Comparison of ENCODE assay signal across 14 cellular contexts in the genomic region with DNA sequence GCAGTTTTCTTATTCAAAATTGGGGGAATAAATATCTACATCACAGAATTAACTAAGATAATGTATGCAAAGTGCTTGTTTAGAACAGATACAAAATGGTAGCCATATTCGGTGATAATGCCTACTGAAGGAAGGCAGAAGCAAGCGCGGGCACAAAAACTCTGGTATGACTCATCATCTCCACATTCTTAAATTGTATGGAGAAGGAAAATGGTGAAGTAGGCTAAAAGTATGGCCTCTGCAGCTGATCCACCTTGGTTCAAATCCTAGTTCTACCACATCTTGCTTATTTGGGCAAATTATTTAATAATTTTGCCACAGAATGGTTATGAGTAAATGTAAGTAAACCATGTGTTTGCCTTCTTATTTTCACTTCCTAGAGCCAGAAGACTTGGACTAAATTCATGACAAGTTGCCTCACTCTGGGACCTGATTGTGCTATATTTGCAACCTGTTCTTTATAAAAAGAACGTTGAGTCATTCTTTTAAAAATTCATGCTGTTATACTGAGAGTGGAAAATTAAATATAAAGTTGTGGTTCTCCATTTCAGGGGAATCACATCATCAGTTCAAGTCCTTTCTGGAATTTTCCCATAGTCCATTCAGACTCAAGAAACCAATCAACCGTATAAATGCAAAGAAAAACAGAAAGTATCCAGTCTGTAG. TPM values are rescaled to one million over a fixed set of nuclear protein-coding genes. Genes with fewer than 3 reads are reported as not detected.
DNase-seq lines count a peak whose midpoint lies in the region; ATAC-seq and TF ChIP-seq lines count a peak whose summit lies in the region.
"Had no signal": no experiment of that assay in that cellular context is flagged by ENCODE, and none has a peak within 500 bp of the region (broad histone marks: within the 10 kb centered on the region; RNA-seq: fewer than 3 reads in every experiment).

No MANE protein-coding gene starts in this region.

- CTCF ChIA-PET in HCT116 (lab: Charles Lee), result interaction anchor here (0.8 kb wide), 1 partner anchor 10 kb away, joined by 3 read pairs; no protein-coding TSS in a partner anchor
- CTCF ChIA-PET in activated CD8-positive, alpha-beta T cell treated with anti-CD3 and anti-CD28 coated beads for 36 hours (lab: Charles Lee), result interaction anchor here (1.1 kb wide), 1 partner anchor 382 kb away, joined by 3 read pairs; no protein-coding TSS in a partner anchor

- peak; percentile 60 for DNase-seq in A172 (ENCODE audit: low spot score)
- no peak for DNase-seq in HCT116 (ENCODE audit: low read depth, low spot score)
- no peak for DNase-seq in ascending aorta (ENCODE audit: low spot score in 2 of 2)
- DNase-seq in foreskin keratinocyte, result peak in 1 of 2 donors; percentile 48
- DNase-seq in activated CD8-positive, alpha-beta T cell treated with anti-CD3 and anti-CD28 coated beads for 36 hours, result no peak
- no peak for DNase-seq in NCI-H2029 treated with DMSO at 0.1 percent for 48 hours (lab: John Stamatoyannopoulos, UW)
- no peak for DNase-seq in NCI-H146 treated with DMSO at 0.1 percent for 48 hours (lab: John Stamatoyannopoulos, UW; ENCODE audit: unreplicated experiment)
- DNase-seq: erythroblast, immature natural killer cell, natural killer cell, NCI-H446 treated with DMSO at 0.1 percent for 48 hours, right lobe of liver, transverse colon had no signal

- TF ChIP-seq RAD21 in HCT116 (IDR thresholded peaks at IDR 0.05; ENCODE audit: low read depth), result no peak

- TF ChIP-seq POLR2A in HCT116 (IDR thresholded peaks at IDR 0.05; ENCODE audit: borderline replicate concordance, extremely low read depth, insufficient read depth, insufficient read length), result no peak

- no TSS peak for BruUV-seq in HCT116 (replicated peaks; lab: Mats Ljungman, UMichigan)

- H3K27ac ChIP-seq in HCT116 (ENCODE audit: low read depth, low read length) (no peak overlapping the region), ascending aorta (peak overlapping the region; percentile 81 to 86), foreskin keratinocyte (peak overlapping the region; percentile 5)
- H3K27ac ChIP-seq: right lobe of liver, transverse colon had no signal

- no peaks in the 10 kb centered on the region for H3K9me3 Mint-ChIP-seq in activated CD8-positive, alpha-beta T cell treated with anti-CD3 and anti-CD28 coated beads for 36 hours
- H3K9me3 Mint-ChIP-seq: immature natural killer cell, natural killer cell had no signal

- H4K20me1 ChIP-seq in HCT116 (ENCODE audit: insufficient read depth), result no peaks in the 10 kb centered on the region

- intact Hi-C loops in HCT116 (cut with micrococcal nuclease) (loop anchor here (1.0 to 10.0 kb wide), 3 partner anchors 15 to 470 kb away; a partner anchor contains a TSS), ascending aorta (cut with DNase I) (loop anchor here (1.0 to 2.0 kb wide), 3 partner anchors 49 to 237 kb away; no protein-coding TSS in a partner anchor)
- intact Hi-C loops in activated CD8-positive, alpha-beta T cell treated with anti-CD3 and anti-CD28 coated beads for 36 hours (cut with micrococcal nuclease), result no loop called here

- POLR2A ChIA-PET in HCT116 (lab: Charles Lee), result no interaction called here
- POLR2A ChIA-PET in activated CD8-positive, alpha-beta T cell treated with anti-CD3 and anti-CD28 coated beads for 36 hours (lab: Charles Lee), result no interaction called here

- no peaks in the 10 kb centered on the region for H3K36me3 ChIP-seq in HCT116 (ENCODE audit: control insufficient read depth in 1 of 2, insufficient read depth in 2 of 2, low read length in 2 of 2)
- no peaks in the 10 kb centered on the region for H3K36me3 ChIP-seq in ascending aorta
- H3K36me3 ChIP-seq: right lobe of liver, transverse colon had no signal

- H3K79me2 ChIP-seq in HCT116 (ENCODE audit: insufficient read depth, low read length), result no peaks in the 10 kb centered on the region

- H3K4me3 ChIP-seq in HCT116 (replicated peaks in 1 of 2; ENCODE audit: low read depth in 1 of 2, low read length in 2 of 2) (no peak overlapping the region), ascending aorta (peak overlapping the region; percentile 24 to 39)
- H3K4me3 ChIP-seq: right lobe of liver, transverse colon had no signal

- TF ChIP-seq CTCF in HCT116 (IDR thresholded peaks at IDR 0.05 in 2 of 3, conservative IDR thresholded peaks at IDR 0.05 in 1 of 3; ENCODE audit: borderline replicate concordance in 1 of 3, insufficient read depth in 1 of 3, low read depth in 2 of 3, low read length in 2 of 3), result no peak
- no peak for TF ChIP-seq CTCF in ascending aorta (IDR thresholded peaks at IDR 0.05)
- no peak for TF ChIP-seq CTCF in foreskin keratinocyte (conservative IDR thresholded peaks at IDR 0.05)
- TF ChIP-seq CTCF in activated CD8-positive, alpha-beta T cell treated with anti-CD3 and anti-CD28 coated beads for 36 hours (IDR thresholded peaks at IDR 0.05), result no peak

- no peak overlapping the region for H3K4me3 Mint-ChIP-seq in activated CD8-positive, alpha-beta T cell treated with anti-CD3 and anti-CD28 coated beads for 36 hours
- H3K4me3 Mint-ChIP-seq: immature natural killer cell, natural killer cell had no signal

- H2AFZ ChIP-seq in HCT116 (ENCODE audit: low read depth, low read length, poor library complexity, severe bottlenecking), result peak overlapping the region; percentile 87

- H3K4me1 ChIP-seq in HCT116 (ENCODE audit: control insufficient read depth in 1 of 2, insufficient read depth in 2 of 2, low read length in 2 of 2) (peaks cover 0 to 20% of the 10 kb centered on the region in 2 experiments; a peak in 2 of 4 replicates), ascending aorta (peaks cover 4 to 17% of the 10 kb centered on the region in 2 donors), foreskin keratinocyte (peaks cover 29% of the 10 kb centered on the region)
- H3K4me1 ChIP-seq: right lobe of liver, transverse colon had no signal

- no peak overlapping the region for H3K27ac Mint-ChIP-seq in activated CD8-positive, alpha-beta T cell treated with anti-CD3 and anti-CD28 coated beads for 36 hours
- H3K27ac Mint-ChIP-seq: immature natural killer cell, natural killer cell had no signal

- no peaks in the 10 kb centered on the region for H3K9me2 ChIP-seq in HCT116 (ENCODE audit: insufficient read depth)

- H3K9ac ChIP-seq in HCT116 (ENCODE audit: low read length), result no peak overlapping the region

- RAD21 ChIA-PET in HCT116 (lab: Charles Lee; ENCODE audit: low non-redundant PET in 1 of 2, low total read pairs in 2 of 2, uncharacterized antibody in 2 of 2, unreplicated experiment in 2 of 2), result no interaction called here

- H3K9me3 ChIP-seq in HCT116 (ENCODE audit: control insufficient read depth in 1 of 2, insufficient read depth in 1 of 2, low read depth in 1 of 2, low read length in 2 of 2) (no peaks in the 10 kb centered on the region), ascending aorta (no peaks in the 10 kb centered on the region)
- H3K9me3 ChIP-seq: right lobe of liver, transverse colon had no signal

- H3K27me3 ChIP-seq in HCT116 (ENCODE audit: insufficient read depth, low read length) (no peaks in the 10 kb centered on the region), ascending aorta (no peaks in the 10 kb centered on the region), foreskin keratinocyte (no peaks in the 10 kb centered on the region)
- H3K27me3 ChIP-seq: right lobe of liver had no signal

- H3K4me2 ChIP-seq in HCT116 (ENCODE audit: low read length), result peak overlapping the region; percentile 52

- H3K36me3 Mint-ChIP-seq in activated CD8-positive, alpha-beta T cell treated with anti-CD3 and anti-CD28 coated beads for 36 hours (ENCODE audit: low read depth), result no peaks in the 10 kb centered on the region
- H3K36me3 Mint-ChIP-seq: immature natural killer cell, natural killer cell had no signal

- ATAC-seq in HCT116, result no peak
- ATAC-seq in foreskin keratinocyte, result no peak
- no peak for ATAC-seq in activated CD8-positive, alpha-beta T cell treated with anti-CD3 and anti-CD28 coated beads for 36 hours
- no peak for ATAC-seq in HG03439 (IDR thresholded peaks at IDR 0.05; ENCODE audit: unreplicated experiment)
- ATAC-seq: natural killer cell, right lobe of liver had no signal

- no peaks in the 10 kb centered on the region for H3K4me1 Mint-ChIP-seq in activated CD8-positive, alpha-beta T cell treated with anti-CD3 and anti-CD28 coated beads for 36 hours (ENCODE audit: low read depth)
- H3K4me1 Mint-ChIP-seq: immature natural killer cell, natural killer cell had no signal

- peaks cover 3% of the 10 kb centered on the region for H3K27me3 Mint-ChIP-seq in activated CD8-positive, alpha-beta T cell treated with anti-CD3 and anti-CD28 coated beads for 36 hours

TF ChIP-seq in HCT116, 20 proteins besides CTCF, POLR2A, EP300 and RAD21 (continues in another document):
- no peak for TF ChIP-seq ZFX (IDR thresholded peaks at IDR 0.05)
- TF ChIP-seq EGR1 (IDR thresholded peaks at IDR 0.05; ENCODE audit: low read depth), result no peak
- no peak for TF ChIP-seq CEBPB (IDR thresholded peaks at IDR 0.05; ENCODE audit: low read depth)
- TF ChIP-seq TCF7L2 (IDR thresholded peaks at IDR 0.05; ENCODE audit: borderline replicate concordance, extremely low read depth, insufficient read depth, insufficient read length), result no peak
- TF ChIP-seq SRF (IDR thresholded peaks at IDR 0.05; ENCODE audit: low read depth), result no peak
- TF ChIP-seq FOSL1 (IDR thresholded peaks at IDR 0.05; ENCODE audit: low read depth), result no peak
- TF ChIP-seq SIN3A (IDR thresholded peaks at IDR 0.05; ENCODE audit: low read depth), result no peak
- no peak for TF ChIP-seq CBX3 (IDR thresholded peaks at IDR 0.05; ENCODE audit: low read depth)

RNA-seq across cellular contexts. Expression of a gene that starts 9.0 kb away (rescaled TPM):
- total RNA-seq in A172 (2014; rRNA removed; shearing (Covaris generic)), result 0.19 TPM in 1 of 2 replicates, not detected in the other
- not detected for total RNA-seq in HCT116 (2021; ENCODE audit: unreplicated experiment)
- polyA plus RNA-seq in HCT116 (2012), result not detected in 2 replicates
- 1.5 TPM for total RNA-seq in ascending aorta
- total RNA-seq in foreskin keratinocyte, result 0.14 and 0.28 TPM in 2 replicates
- polyA plus RNA-seq in foreskin keratinocyte, result 0.03 and 0.04 TPM in 2 replicates
- total RNA-seq in activated CD8-positive, alpha-beta T cell treated with anti-CD3 and anti-CD28 coated beads for 36 hours, result not detected
- total RNA-seq: right lobe of liver had no signal
- polyA plus RNA-seq: immature natural killer cell had no signal

RNA-seq across cellular contexts. Expression of a gene that starts 16.6 kb away (rescaled TPM):
- 30.6 and 39.2 TPM in 2 replicates for total RNA-seq in A172 (2014; rRNA removed; shearing (Covaris generic))
- 28.1 TPM for total RNA-seq in HCT116 (2021; ENCODE audit: unreplicated experiment)
- polyA plus RNA-seq in HCT116 (2012), result 7.7 and 9.3 TPM in 2 replicates
- total RNA-seq in ascending aorta, result 6.5 TPM
- 22.9 and 23.6 TPM in 2 replicates for total RNA-seq in foreskin keratinocyte
- polyA plus RNA-seq in foreskin keratinocyte, result 5.6 and 6.4 TPM in 2 replicates
- total RNA-seq in activated CD8-positive, alpha-beta T cell treated with anti-CD3 and anti-CD28 coated beads for 36 hours, result 10 to 100 TPM; 10.1 to 10.5 TPM

Comparison
In these comparisons a context has a peak if more than half of its experiments do, and no peak if none do; other contexts are left out.
1. H3K4me3 ChIP-seq: peak in ascending aorta (2 of 2); none in HCT116 (0 of 2).